In the genomic region with DNA sequence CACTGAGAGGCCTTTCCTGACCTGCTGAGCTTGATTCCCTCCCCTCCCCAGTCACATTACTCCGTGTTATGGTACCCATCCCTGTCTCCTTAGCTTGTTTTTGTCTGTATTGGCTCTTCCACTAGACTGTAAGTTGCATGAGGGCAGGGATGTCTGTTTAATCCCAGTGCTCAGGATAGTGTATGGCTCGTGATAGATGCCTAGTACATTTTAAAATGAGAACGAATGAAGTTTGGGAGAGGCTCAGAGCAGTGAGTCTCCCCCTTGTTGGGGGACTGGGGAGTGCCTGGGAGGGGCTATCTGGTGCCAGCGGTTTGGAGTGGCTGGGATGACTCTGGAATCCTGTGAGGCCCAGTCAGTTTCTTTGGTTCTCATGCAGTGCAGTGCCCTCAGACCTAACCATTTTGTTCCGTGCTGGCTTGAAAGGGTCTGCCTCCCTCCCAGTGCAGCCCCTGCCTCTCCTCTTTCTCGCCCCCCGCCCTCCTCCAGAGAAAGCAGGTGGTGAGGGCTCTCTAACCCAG, we compare ENCODE assay signal across 8 cellular contexts. TPM values are rescaled to one million over a fixed set of nuclear protein-coding genes. Genes with fewer than 3 reads are reported as not detected.
A peak's percentile ranks its signal among the peaks of the same experiment; 100 is the strongest.
DNase-seq lines count a peak whose midpoint lies in the region; ATAC-seq, FAIRE-seq and TF ChIP-seq lines count a peak whose summit lies in the region.

No MANE protein-coding gene starts in this region.

- ATAC-seq in esophagus mucosa, result no peak

- intact Hi-C loops in CD14-positive monocyte (cut with micrococcal nuclease) (loop anchor here in 1 of 2 donors (5.0 kb wide), 1 partner anchor 719 kb away; no protein-coding TSS in a partner anchor), esophagus squamous epithelium (cut with DNase I) (no loop called here)

- no peak for TF ChIP-seq POLR2A in esophagus squamous epithelium (IDR thresholded peaks at IDR 0.05)

- peak overlapping the region; percentile 95 to 99 (median 97) for H3K27ac Mint-ChIP-seq in CD14-positive monocyte
- peak overlapping the region; percentile 97 for H3K27ac Mint-ChIP-seq in osteocyte (ENCODE audit: unreplicated experiment)

- H3K9me3 Mint-ChIP-seq in CD14-positive monocyte (no peaks in the 10 kb centered on the region), osteocyte (ENCODE audit: unreplicated experiment) (peaks cover 6% of the 10 kb centered on the region)

- no peak for DNase-seq in CD14-positive monocyte (ENCODE audit: low spot score)
- no peak for DNase-seq in SJSA1 (ENCODE audit: low read depth in 1 of 2, low spot score in 2 of 2)
- DNase-seq in esophagus squamous epithelium (lab: John Stamatoyannopoulos, UW), result no peak
- DNase-seq in osteocyte (ENCODE audit: extremely low spot score, unreplicated experiment), result no peak
- DNase-seq in hypothalamus (lab: John Stamatoyannopoulos, UW), result no peak
- no peak for DNase-seq in frontal cortex (ENCODE audit: low spot score in 2 of 2)
- no peak for DNase-seq in HT-29 (ENCODE audit: low spot score)

- peaks cover 98% of the 10 kb centered on the region for H3K4me1 Mint-ChIP-seq in CD14-positive monocyte
- peaks cover 84% of the 10 kb centered on the region for H3K4me1 Mint-ChIP-seq in osteocyte (ENCODE audit: unreplicated experiment)

- no peaks in the 10 kb centered on the region for H3K27me3 ChIP-seq in SJSA1 (replicated peaks)
- H3K27me3 ChIP-seq in esophagus squamous epithelium, result no peaks in the 10 kb centered on the region

- peaks cover 32 to 34% of the 10 kb centered on the region in 2 donors for H3K36me3 Mint-ChIP-seq in CD14-positive monocyte
- H3K36me3 Mint-ChIP-seq in osteocyte (ENCODE audit: unreplicated experiment), result peaks cover 15% of the 10 kb centered on the region

- H3K27ac ChIP-seq in SJSA1 (peak overlapping the region; percentile 96), esophagus squamous epithelium (peak overlapping the region; percentile 95 to 99 (median 98))

- WGBS in esophagus squamous epithelium, 2 donors, result 69 to 74% methylated on average over 5 to 7 of the region's 7 CpGs

- no peak for TF ChIP-seq CTCF in CD14-positive monocyte (IDR thresholded peaks at IDR 0.05)
- no peak for TF ChIP-seq CTCF in esophagus squamous epithelium (IDR thresholded peaks at IDR 0.05)
- no peak for TF ChIP-seq CTCF in osteocyte (IDR thresholded peaks at IDR 0.05)

- H3K36me3 ChIP-seq in SJSA1 (peaks cover 74% of the 10 kb centered on the region), esophagus squamous epithelium (peaks cover 0 to 17% (median 0%) of the 10 kb centered on the region in 3 donors)

- FAIRE-seq in frontal cortex (lab: Jason Lieb, UNC), result no peak

- H3K4me1 ChIP-seq in SJSA1 (replicated peaks) (peaks cover 64% of the 10 kb centered on the region), esophagus squamous epithelium (peaks cover 51 to 100% (median 86%) of the 10 kb centered on the region in 3 donors)

- no peak overlapping the region for H3K4me3 Mint-ChIP-seq in CD14-positive monocyte
- no peak overlapping the region for H3K4me3 Mint-ChIP-seq in osteocyte (ENCODE audit: unreplicated experiment)

- H3K4me3 ChIP-seq in SJSA1 (no peak overlapping the region), esophagus squamous epithelium (peak overlapping the region in 1 of 4 donors; percentile 12)

- H3K9me3 ChIP-seq in SJSA1 (replicated peaks) (no peaks in the 10 kb centered on the region), esophagus squamous epithelium (no peaks in the 10 kb centered on the region)

- H3K27me3 Mint-ChIP-seq in CD14-positive monocyte (ENCODE audit: low read depth in 3 of 3), result no peaks in the 10 kb centered on the region
- H3K27me3 Mint-ChIP-seq in osteocyte (ENCODE audit: unreplicated experiment), result no peaks in the 10 kb centered on the region

RNA-seq across cellular contexts. Expression of a gene that starts 35.5 kb away (rescaled TPM):
- polyA plus RNA-seq in CD14-positive monocyte, result 10 to 100 TPM in 1 of 2 donors, 1 to 10 TPM in 1; 8.4 to 16.0 TPM
- total RNA-seq in SJSA1 (2014; rRNA removed; shearing (Covaris generic)), result 193 and 399 TPM in 2 replicates
- 100 to 1,000 TPM; 302 to 705 (median 414) TPM for total RNA-seq in esophagus squamous epithelium
- total RNA-seq in osteocyte, result 525 and 560 TPM in 2 replicates
- 455 TPM for total RNA-seq in esophagus mucosa
- total RNA-seq in frontal cortex, result 50.1 TPM
- 1,009 and 1,083 TPM in 2 replicates for total RNA-seq in HT-29 (2014; rRNA removed; shearing (Covaris generic))
